Comparison of ENCODE assay signal across 25 cellular contexts in genomic region chr12:87270894-87271293, GRCh38.
DNase-seq lines count a peak whose midpoint lies in the region; ATAC-seq, FAIRE-seq and TF ChIP-seq lines count a peak whose summit lies in the region.
"Had no signal": no experiment of that assay in that cellular context is flagged by ENCODE, and none has a peak within 500 bp of the region (broad histone marks: within the 10 kb centered on the region; RNA-seq: fewer than 3 reads in every experiment).

No MANE protein-coding gene starts in this region.

- H3K36me3 Mint-ChIP-seq in activated naive CD4-positive, alpha-beta T cell treated with anti-CD3 and anti-CD28 coated beads, Interleukin-2, amount 10 ng/mL, durations not matched to agents 7 days and 5 days: no peaks in the 10 kb centered on the region

- no peak overlapping the region for H3K9ac ChIP-seq in keratinocyte (ENCODE audit: control insufficient read depth, extremely low read depth, insufficient read depth, low read length)
- H3K9ac ChIP-seq in smooth muscle cell (ENCODE audit: low read depth): no peak overlapping the region

- 44% methylated on average over 3 of the region's 3 CpGs for WGBS in smooth muscle cell (ENCODE audit: low lambda C conversion rate)

- no peak overlapping the region for H3K4me2 ChIP-seq in keratinocyte (ENCODE audit: control insufficient read depth, extremely low read depth, insufficient read depth, low read depth, low read length)
- H3K4me2 ChIP-seq in smooth muscle cell: peak overlapping the region; percentile 53

- H3K4me1 ChIP-seq in keratinocyte (ENCODE audit: control insufficient read depth, extremely low read depth, insufficient read depth, low read length) (no peaks in the 10 kb centered on the region), smooth muscle cell (ENCODE audit: low read depth) (peaks cover 10% of the 10 kb centered on the region)
- H3K4me1 ChIP-seq: BE2C, foreskin keratinocyte, HAP-1, left ventricle myocardium inferior had no signal

- H3K27ac ChIP-seq in brain microvascular endothelial cell (peak overlapping the region; percentile 28), keratinocyte (ENCODE audit: control insufficient read depth, insufficient read depth, low read length) (no peak overlapping the region), smooth muscle cell (ENCODE audit: low read depth) (no peak overlapping the region)
- H3K27ac ChIP-seq: foreskin keratinocyte, left ventricle myocardium inferior, ovary had no signal

- no peak overlapping the region for H3K27ac Mint-ChIP-seq in activated naive CD4-positive, alpha-beta T cell treated with anti-CD3 and anti-CD28 coated beads, Interleukin-2, amount 10 ng/mL, durations not matched to agents 7 days and 5 days
- H3K27ac Mint-ChIP-seq: activated B cell treated with CpG ODN at 0.5 μM for 24 hours; activated CD8-positive, alpha-beta T cell treated with anti-CD3 and anti-CD28 coated beads for 36 hours; effector memory CD8-positive, alpha-beta T cell had no signal

- peak; percentile 49 for FAIRE-seq in keratinocyte (lab: Jason Lieb, UNC)
- FAIRE-seq: GM19239 had no signal

- no peaks in the 10 kb centered on the region for H3K9me1 ChIP-seq in keratinocyte (ENCODE audit: control insufficient read depth, extremely low read depth, insufficient read depth, low read length)

- CTCF ChIA-PET in activated naive CD4-positive, alpha-beta T cell treated with anti-CD3 and anti-CD28 coated beads, Interleukin-2, amount 10 ng/mL, durations not matched to agents 7 days and 5 days (lab: Charles Lee): no interaction called here

- H3F3A ChIP-seq in smooth muscle cell (ENCODE audit: low read depth): no peaks in the 10 kb centered on the region

- no peak for ATAC-seq in HG03045 (IDR thresholded peaks at IDR 0.05; ENCODE audit: unreplicated experiment)
- ATAC-seq: activated CD8-positive, alpha-beta T cell treated with anti-CD3 and anti-CD28 coated beads for 36 hours; activated T-cell treated with anti-CD3 and anti-CD28 coated beads, Interleukin-2, amount 50 U/mL, for 4 hours; effector memory CD8-positive, alpha-beta T cell; foreskin keratinocyte had no signal

- no peak overlapping the region for H2AFZ ChIP-seq in keratinocyte (ENCODE audit: control insufficient read depth, low read length)
- H2AFZ ChIP-seq in smooth muscle cell (ENCODE audit: low read depth): peak overlapping the region; percentile 67

- in situ Hi-C loops in brain microvascular endothelial cell (cut with HindIII; ENCODE audit: low pct_ligation_motif_present, low sequenced_read_pairs): no loop called here

- H4K20me1 ChIP-seq in keratinocyte (ENCODE audit: control insufficient read depth, extremely low read depth, insufficient read depth, low read length) (no peaks in the 10 kb centered on the region), smooth muscle cell (ENCODE audit: low read depth) (no peaks in the 10 kb centered on the region)

- no peaks in the 10 kb centered on the region for H3K27me3 Mint-ChIP-seq in activated naive CD4-positive, alpha-beta T cell treated with anti-CD3 and anti-CD28 coated beads, Interleukin-2, amount 10 ng/mL, durations not matched to agents 7 days and 5 days
- H3K27me3 Mint-ChIP-seq: activated B cell treated with CpG ODN at 0.5 μM for 24 hours; activated CD8-positive, alpha-beta T cell treated with anti-CD3 and anti-CD28 coated beads for 36 hours; central memory CD8-positive, alpha-beta T cell; effector memory CD8-positive, alpha-beta T cell had no signal

- no peaks in the 10 kb centered on the region for H3K79me2 ChIP-seq in keratinocyte (ENCODE audit: control insufficient read depth, insufficient read depth, low read length)
- H3K79me2 ChIP-seq in smooth muscle cell (ENCODE audit: low read depth): no peaks in the 10 kb centered on the region

- H3K4me3 Mint-ChIP-seq in activated naive CD4-positive, alpha-beta T cell treated with anti-CD3 and anti-CD28 coated beads, Interleukin-2, amount 10 ng/mL, durations not matched to agents 7 days and 5 days: no peak overlapping the region
- H3K4me3 Mint-ChIP-seq: activated B cell treated with CpG ODN at 0.5 μM for 24 hours; activated CD8-positive, alpha-beta T cell treated with anti-CD3 and anti-CD28 coated beads for 36 hours; activated T-cell treated with anti-CD3 and anti-CD28 coated beads, Interleukin-2, amount 50 U/mL, for 4 hours; central memory CD8-positive, alpha-beta T cell; effector memory CD8-positive, alpha-beta T cell had no signal

- H3K27me3 ChIP-seq in brain microvascular endothelial cell (replicated peaks) (no peaks in the 10 kb centered on the region), keratinocyte (ENCODE audit: control insufficient read depth, extremely low read depth, insufficient read depth, low read length) (no peaks in the 10 kb centered on the region), smooth muscle cell (ENCODE audit: low read depth) (no peaks in the 10 kb centered on the region)
- H3K27me3 ChIP-seq: BE2C, foreskin keratinocyte, ovary had no signal

- H3K9me3 ChIP-seq in keratinocyte (ENCODE audit: control insufficient read depth, low read depth, low read length): no peaks in the 10 kb centered on the region
- no peaks in the 10 kb centered on the region for H3K9me3 ChIP-seq in smooth muscle cell (replicated peaks; ENCODE audit: low read depth)
- H3K9me3 ChIP-seq: BE2C, HAP-1, left ventricle myocardium inferior, ovary had no signal

- dilution Hi-C loops in keratinocyte (cut with MboI; ENCODE audit: extremely low pct_ligation_motif_present, low sequenced_read_pairs): no loop called here

- H3K36me3 ChIP-seq in brain microvascular endothelial cell (replicated peaks): no peaks in the 10 kb centered on the region
- H3K36me3 ChIP-seq in keratinocyte (ENCODE audit: control insufficient read depth in 2 of 2, extremely low read depth in 1 of 2, insufficient read depth in 2 of 2, low read length in 2 of 2): no peaks in the 10 kb centered on the region
- no peaks in the 10 kb centered on the region for H3K36me3 ChIP-seq in smooth muscle cell (ENCODE audit: low read depth)
- H3K36me3 ChIP-seq: BE2C, HAP-1, left ventricle myocardium inferior, ovary had no signal

- H3K9me3 Mint-ChIP-seq in activated naive CD4-positive, alpha-beta T cell treated with anti-CD3 and anti-CD28 coated beads, Interleukin-2, amount 10 ng/mL, durations not matched to agents 7 days and 5 days: peaks cover 2% of the 10 kb centered on the region
- H3K9me3 Mint-ChIP-seq: activated B cell treated with CpG ODN at 0.5 μM for 24 hours; central memory CD8-positive, alpha-beta T cell had no signal

- peak; percentile 58 for DNase-seq in HS-5 (ENCODE audit: low read depth)
- peak; percentile 68 for DNase-seq in brain microvascular endothelial cell
- no peak for DNase-seq in keratinocyte (ENCODE audit: low read depth, low spot score)
- no peak for DNase-seq in smooth muscle cell (lab: John Stamatoyannopoulos, UW; ENCODE audit: unreplicated experiment)
- no peak for DNase-seq in activated naive CD4-positive, alpha-beta T cell treated with anti-CD3 and anti-CD28 coated beads, Interleukin-2, amount 10 ng/mL, durations not matched to agents 7 days and 5 days
- no peak for DNase-seq in NCI-H146 (lab: John Stamatoyannopoulos, UW)
- DNase-seq: activated B cell treated with CpG ODN at 0.5 μM for 24 hours; activated CD8-positive, alpha-beta T cell treated with anti-CD3 and anti-CD28 coated beads for 36 hours; activated T-cell treated with anti-CD3 and anti-CD28 coated beads, Interleukin-2, amount 50 U/mL, for 4 hours; BE2C; Calu3; effector memory CD8-positive, alpha-beta T cell; KBM-7; left ventricle myocardium inferior; NCI-H1105; NCI-H524; ovary; SHP77; stimulated activated CD4-positive, alpha-beta T cell treated with anti-CD3 and anti-CD28 coated beads, Interleukin-2, amount 100 ng/mL, for 48 hours; T-helper 1 cell had no signal

- TF ChIP-seq CTCF in brain microvascular endothelial cell (IDR thresholded peaks at IDR 0.05; ENCODE audit: low read depth, low read length, missing control alignments) (no peak), keratinocyte (optimal IDR thresholded peaks at IDR 0.05 in 1 of 3, IDR thresholded peaks at IDR 0.05 in 1 of 3, conservative IDR thresholded peaks at IDR 0.05 in 1 of 3; ENCODE audit: extremely low read depth in 1 of 3, insufficient read depth in 2 of 3, low read length in 3 of 3) (no peak), smooth muscle cell (IDR thresholded peaks at IDR 0.05; ENCODE audit: borderline replicate concordance, insufficient read depth, poor library complexity, severe bottlenecking) (no peak)

- no peaks in the 10 kb centered on the region for H3K4me1 Mint-ChIP-seq in activated naive CD4-positive, alpha-beta T cell treated with anti-CD3 and anti-CD28 coated beads, Interleukin-2, amount 10 ng/mL, durations not matched to agents 7 days and 5 days
- H3K4me1 Mint-ChIP-seq: central memory CD8-positive, alpha-beta T cell had no signal

- H3K4me3 ChIP-seq in brain microvascular endothelial cell (ENCODE audit: low read depth, low read length): no peak overlapping the region
- no peak overlapping the region for H3K4me3 ChIP-seq in keratinocyte (ENCODE audit: control insufficient read depth in 2 of 3, extremely low read depth in 1 of 3, insufficient read depth in 2 of 3, low read depth in 1 of 3, low read length in 3 of 3)
- no peak overlapping the region for H3K4me3 ChIP-seq in smooth muscle cell
- H3K4me3 ChIP-seq: HAP-1, left ventricle myocardium inferior, ovary had no signal

Comparison
In these comparisons a context has a peak if more than half of its experiments do, and no peak if none do; other contexts are left out.
1. DNase-seq: peak in HS-5 (single experiment) and brain microvascular endothelial cell (single experiment); none in keratinocyte (single experiment), smooth muscle cell (single experiment), activated naive CD4-positive, alpha-beta T cell treated with anti-CD3 and anti-CD28 coated beads, Interleukin-2, amount 10 ng/mL, durations not matched to agents 7 days and 5 days (single experiment) and NCI-H146 (single experiment).